1 cellular context compared by ENCODE assay signal in genomic region chr1:53076721-53077598, GRCh38.
TF ChIP-seq lines count a peak whose summit lies in the region.

No MANE protein-coding gene starts in this region.

TF ChIP-seq in HepG2, 621 proteins besides CTCF, POLR2A, EP300 and RAD21 (continued from another document):
- TF ChIP-seq ZNF687 (CRISPR knock-in tag; IDR thresholded peaks at IDR 0.05), result peak; percentile 16; the same call in 1 of the 2 replicates
